In genomic region chr5:142426676-142427364, GRCh38 we compare ENCODE assay signal across 10 cellular contexts.
A peak's percentile ranks its signal among the peaks of the same experiment; 100 is the strongest.
DNase-seq lines count a peak whose midpoint lies in the region; ATAC-seq and TF ChIP-seq lines count a peak whose summit lies in the region.
"Had no signal": no experiment of that assay in that cellular context is flagged by ENCODE, and none has a peak within 500 bp of the region (broad histone marks: within the 10 kb centered on the region; RNA-seq: fewer than 3 reads in every experiment).

No MANE protein-coding gene starts in this region.

- CTCF ChIA-PET in activated CD4-positive, alpha-beta T cell treated with anti-CD3 and anti-CD28 coated beads for 36 hours (lab: Charles Lee), result interaction anchor here (0.7 kb wide), 1 partner anchor 360 kb away, joined by 3 read pairs; no protein-coding TSS in a partner anchor

- H3K27ac Mint-ChIP-seq in activated CD4-positive, alpha-beta T cell treated with anti-CD3 and anti-CD28 coated beads for 36 hours, result peak overlapping the region; percentile 64
- H3K27ac Mint-ChIP-seq in stimulated activated effector memory CD8-positive, alpha-beta T cell treated with anti-CD3 and anti-CD28 coated beads, Interleukin-12 subunit alpha, Interleukin-12 subunit beta, amount 100 ng/mL, for 72 hours, result peak overlapping the region; percentile 87

- H3K27me3 ChIP-seq in iPS-18a (ENCODE audit: control insufficient read depth, insufficient read depth, low read length) (peaks cover 4% of the 10 kb centered on the region), uterus (no peaks in the 10 kb centered on the region)
- H3K27me3 ChIP-seq: body of pancreas had no signal

- no peaks in the 10 kb centered on the region for H3K36me3 ChIP-seq in iPS-18a (ENCODE audit: control insufficient read depth, low read depth, low read length)
- no peaks in the 10 kb centered on the region for H3K36me3 ChIP-seq in uterus

- H3K4me1 ChIP-seq in iPS-18a (ENCODE audit: control insufficient read depth, low read depth, low read length) (peaks cover 23% of the 10 kb centered on the region), uterus (no peaks in the 10 kb centered on the region)
- H3K4me1 ChIP-seq: body of pancreas had no signal

- intact Hi-C loops in activated CD4-positive, alpha-beta T cell treated with anti-CD3 and anti-CD28 coated beads for 36 hours (cut with DNase I, micrococcal nuclease), result no loop called here
- intact Hi-C loops in uterus (cut with DNase I; ENCODE audit: low total_unique reads), result no loop called here

- in situ Hi-C loops in astrocyte of the spinal cord (cut with HindIII; ENCODE audit: low sequenced_read_pairs), result no loop called here

- H3K9ac ChIP-seq in iPS-18a (ENCODE audit: low read length), result peak overlapping the region; percentile 20

- H3K4me1 Mint-ChIP-seq in activated CD4-positive, alpha-beta T cell treated with anti-CD3 and anti-CD28 coated beads for 36 hours, result peaks cover 38% of the 10 kb centered on the region
- H3K4me1 Mint-ChIP-seq in stimulated activated effector memory CD8-positive, alpha-beta T cell treated with anti-CD3 and anti-CD28 coated beads, Interleukin-12 subunit alpha, Interleukin-12 subunit beta, amount 100 ng/mL, for 72 hours, result peaks cover 29% of the 10 kb centered on the region

- H3K27ac ChIP-seq in iPS-18a (ENCODE audit: low read length) (peak overlapping the region; percentile 27), uterus (peak overlapping the region in 1 of 2 donors; percentile 45)

- no peaks in the 10 kb centered on the region for H3K9me3 ChIP-seq in iPS-18a (ENCODE audit: control insufficient read depth, low read depth, low read length)
- H3K9me3 ChIP-seq in uterus, result no peaks in the 10 kb centered on the region
- H3K9me3 ChIP-seq: body of pancreas had no signal

- TF ChIP-seq POLR2A in uterus (IDR thresholded peaks at IDR 0.05), result no peak

- no peaks in the 10 kb centered on the region for H3K27me3 Mint-ChIP-seq in activated CD4-positive, alpha-beta T cell treated with anti-CD3 and anti-CD28 coated beads for 36 hours

- DNase-seq in activated CD4-positive, alpha-beta T cell treated with anti-CD3 and anti-CD28 coated beads for 36 hours, result no peak
- DNase-seq in activated CD4-positive, alpha-beta T cell treated with anti-CD3 and anti-CD28 coated beads, Interleukin-2, amount 50 U/mL, for 48 hours, result no peak
- peak; percentile 81 for DNase-seq in astrocyte of the spinal cord (ENCODE audit: low read depth, low spot score)
- no peak for DNase-seq in stimulated activated effector memory CD8-positive, alpha-beta T cell treated with anti-CD3 and anti-CD28 coated beads, Interleukin-12 subunit alpha, Interleukin-12 subunit beta, amount 100 ng/mL, for 72 hours (ENCODE audit: low spot score in 2 of 2)
- DNase-seq in uterus, result no peak
- no peak for DNase-seq in stimulated activated CD8-positive, alpha-beta memory T cell treated with anti-CD3 and anti-CD28 coated beads, Interleukin-4, amount 100 ng/mL, for 48 hours
- DNase-seq: SHP77 treated with DMSO at 0.1 percent for 48 hours had no signal

- no peak for ATAC-seq in activated CD4-positive, alpha-beta T cell treated with anti-CD3 and anti-CD28 coated beads for 36 hours
- ATAC-seq in stimulated activated effector memory CD8-positive, alpha-beta T cell treated with anti-CD3 and anti-CD28 coated beads, Interleukin-12 subunit alpha, Interleukin-12 subunit beta, amount 100 ng/mL, for 72 hours, result peak; percentile 6
- no peak for ATAC-seq in HG02970 (IDR thresholded peaks at IDR 0.05; ENCODE audit: low FRiP score, unreplicated experiment)
- ATAC-seq: body of pancreas had no signal

- no peaks in the 10 kb centered on the region for H3K36me3 Mint-ChIP-seq in activated CD4-positive, alpha-beta T cell treated with anti-CD3 and anti-CD28 coated beads for 36 hours (ENCODE audit: low read depth)
- no peaks in the 10 kb centered on the region for H3K36me3 Mint-ChIP-seq in stimulated activated effector memory CD8-positive, alpha-beta T cell treated with anti-CD3 and anti-CD28 coated beads, Interleukin-12 subunit alpha, Interleukin-12 subunit beta, amount 100 ng/mL, for 72 hours

- POLR2A ChIA-PET in activated CD4-positive, alpha-beta T cell treated with anti-CD3 and anti-CD28 coated beads for 36 hours (lab: Charles Lee), result interaction anchor here (0.7 kb wide), 1 partner anchor 414 kb away, joined by 5 read pairs; no protein-coding TSS in a partner anchor

- H3K9me3 Mint-ChIP-seq in activated CD4-positive, alpha-beta T cell treated with anti-CD3 and anti-CD28 coated beads for 36 hours (ENCODE audit: low read depth), result no peaks in the 10 kb centered on the region
- H3K9me3 Mint-ChIP-seq in stimulated activated effector memory CD8-positive, alpha-beta T cell treated with anti-CD3 and anti-CD28 coated beads, Interleukin-12 subunit alpha, Interleukin-12 subunit beta, amount 100 ng/mL, for 72 hours, result no peaks in the 10 kb centered on the region

- TF ChIP-seq CTCF in astrocyte of the spinal cord (IDR thresholded peaks at IDR 0.05; ENCODE audit: low read depth, low read length) (no peak), uterus (IDR thresholded peaks at IDR 0.05) (no peak)

- H3K4me3 ChIP-seq in astrocyte of the spinal cord (ENCODE audit: low read depth, low read length) (no peak overlapping the region), iPS-18a (ENCODE audit: low read length) (peak overlapping the region; percentile 26), uterus (no peak overlapping the region)
- H3K4me3 ChIP-seq: body of pancreas had no signal

- H3K4me3 Mint-ChIP-seq in activated CD4-positive, alpha-beta T cell treated with anti-CD3 and anti-CD28 coated beads for 36 hours, result peak overlapping the region; percentile 38
- H3K4me3 Mint-ChIP-seq in stimulated activated effector memory CD8-positive, alpha-beta T cell treated with anti-CD3 and anti-CD28 coated beads, Interleukin-12 subunit alpha, Interleukin-12 subunit beta, amount 100 ng/mL, for 72 hours, result peak overlapping the region; percentile 46
